In genomic region chr12:69987453-69988102, GRCh38 we compare ENCODE assay signal across 10 cellular contexts.
DNase-seq lines count a peak whose midpoint lies in the region; ATAC-seq and TF ChIP-seq lines count a peak whose summit lies in the region.
"Had no signal": no experiment of that assay in that cellular context is flagged by ENCODE, and none has a peak within 500 bp of the region (broad histone marks: within the 10 kb centered on the region; RNA-seq: fewer than 3 reads in every experiment).

No MANE protein-coding gene starts in this region.

- no peaks in the 10 kb centered on the region for H3K27me3 ChIP-seq in right atrium auricular region
- H3K27me3 ChIP-seq in smooth muscle cell (ENCODE audit: low read depth) = no peaks in the 10 kb centered on the region

- H3K36me3 Mint-ChIP-seq in HFFc6 (ENCODE audit: low read depth) = no peaks in the 10 kb centered on the region

- no peak for ATAC-seq in GM18861 (IDR thresholded peaks at IDR 0.05; ENCODE audit: unreplicated experiment)

- H3K4me1 ChIP-seq in right atrium auricular region (peaks cover 0 to 22% of the 10 kb centered on the region in 2 donors), smooth muscle cell (ENCODE audit: low read depth) (peaks cover 13% of the 10 kb centered on the region)

- TF ChIP-seq CTCF in HFFc6 (IDR thresholded peaks at IDR 0.05) (no peak), right atrium auricular region (IDR thresholded peaks at IDR 0.05) (no peak), smooth muscle cell (IDR thresholded peaks at IDR 0.05; ENCODE audit: borderline replicate concordance, insufficient read depth, poor library complexity, severe bottlenecking) (no peak)

- H3K27ac ChIP-seq in right atrium auricular region (peak overlapping the region; percentile 55 to 68), smooth muscle cell (ENCODE audit: low read depth) (peak overlapping the region; percentile 97)

- DNase-seq in HFFc6 = peak; percentile 83
- peak; percentile 99 for DNase-seq in amniotic epithelial cell (ENCODE audit: low read depth)
- DNase-seq in right atrium auricular region (ENCODE audit: low spot score) = no peak
- DNase-seq in smooth muscle cell (lab: John Stamatoyannopoulos, UW; ENCODE audit: unreplicated experiment) = no peak
- DNase-seq in activated CD4-positive, alpha-beta T cell treated with anti-CD3 and anti-CD28 coated beads for 48 hours = no peak
- no peak for DNase-seq in DMS79 (lab: John Stamatoyannopoulos, UW)
- no peak for DNase-seq in NAMALWA (ENCODE audit: low spot score)
- DNase-seq: activated naive CD4-positive, alpha-beta T cell treated with Interleukin-2 at 50 U/mL for 16 hours; RPMI8226 had no signal

- H3K4me2 ChIP-seq in smooth muscle cell = peak overlapping the region; percentile 75

- H3K36me3 ChIP-seq in right atrium auricular region (no peaks in the 10 kb centered on the region), smooth muscle cell (ENCODE audit: low read depth) (no peaks in the 10 kb centered on the region)

- H3K4me3 Mint-ChIP-seq in HFFc6 = no peak overlapping the region

- no peaks in the 10 kb centered on the region for H3K27me3 Mint-ChIP-seq in HFFc6 (ENCODE audit: insufficient read depth)

- H3K9me3 ChIP-seq in right atrium auricular region (no peaks in the 10 kb centered on the region), smooth muscle cell (replicated peaks; ENCODE audit: low read depth) (no peaks in the 10 kb centered on the region)

- H3K4me3 ChIP-seq in right atrium auricular region (no peak overlapping the region), smooth muscle cell (peak overlapping the region; percentile 37)

- H3K27ac Mint-ChIP-seq in HFFc6 = no peak overlapping the region

- H3K9ac ChIP-seq in smooth muscle cell (ENCODE audit: low read depth) = peak overlapping the region; percentile 79

- no peaks in the 10 kb centered on the region; the same call in 1 of the 2 replicates for H3K4me1 Mint-ChIP-seq in HFFc6 (ENCODE audit: low read depth)

- no peaks in the 10 kb centered on the region for H3K79me2 ChIP-seq in smooth muscle cell (ENCODE audit: low read depth)

- H3K9me3 Mint-ChIP-seq in HFFc6 = no peaks in the 10 kb centered on the region; the same call in 1 of the 2 replicates

- 3% methylated on average over 2 of the region's 2 CpGs for WGBS in smooth muscle cell (ENCODE audit: low lambda C conversion rate)

- H3F3A ChIP-seq in smooth muscle cell (ENCODE audit: low read depth) = peaks cover 15% of the 10 kb centered on the region

- peak overlapping the region; percentile 89 for H2AFZ ChIP-seq in smooth muscle cell (ENCODE audit: low read depth)

- no peaks in the 10 kb centered on the region for H4K20me1 ChIP-seq in smooth muscle cell (ENCODE audit: low read depth)

Comparison
In these comparisons a context has a peak if more than half of its experiments do, and no peak if none do; other contexts are left out.
1. DNase-seq: peak in HFFc6 (single experiment) and amniotic epithelial cell (single experiment); none in right atrium auricular region (single experiment), smooth muscle cell (single experiment), activated CD4-positive, alpha-beta T cell treated with anti-CD3 and anti-CD28 coated beads for 48 hours (single experiment), DMS79 (single experiment) and NAMALWA (single experiment).